Comparison of ENCODE assay signal across 35 cellular contexts in the genomic region with DNA sequence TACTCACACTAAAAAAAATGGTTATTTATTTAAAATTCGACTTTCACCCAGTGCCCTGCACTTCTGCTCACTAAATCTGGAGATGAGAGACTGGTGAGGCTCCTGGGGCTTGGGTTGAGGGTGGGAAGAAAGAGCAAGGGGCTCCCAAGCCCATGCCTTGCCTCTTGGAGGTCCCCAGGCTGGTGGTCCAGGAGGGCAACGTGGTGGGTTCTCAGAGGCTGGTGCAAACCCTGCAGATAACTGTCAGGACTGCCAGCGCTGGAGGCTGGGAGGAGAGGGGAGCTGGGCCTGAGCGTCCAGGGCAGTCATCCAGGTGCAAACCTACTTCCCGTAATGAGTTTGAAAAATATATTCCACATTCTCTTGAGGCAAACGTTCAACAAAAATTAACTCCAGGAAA.
A peak's percentile ranks its signal among the peaks of the same experiment; 100 is the strongest.
DNase-seq lines count a peak whose midpoint lies in the region; TF ChIP-seq lines count a peak whose summit lies in the region.
"Had no signal": no experiment of that assay in that cellular context is flagged by ENCODE, and none has a peak within 500 bp of the region (broad histone marks: within the 10 kb centered on the region; RNA-seq: fewer than 3 reads in every experiment).

No MANE protein-coding gene starts in this region.

- in situ Hi-C loops in mammary epithelial cell (cut with MboI; ENCODE audit: low sequenced_read_pairs in 2 of 2): no loop called here

- intact Hi-C loops in mammary epithelial cell (cut with micrococcal nuclease): no loop called here

- no peak overlapping the region for H3K4me3 ChIP-seq in mammary epithelial cell (replicated peaks in 1 of 3; ENCODE audit: insufficient read depth in 1 of 3, low read depth in 2 of 3, low read length in 3 of 3)
- H3K4me3 ChIP-seq: A549; BLaER1; BLaER1 treated with 17β-estradiol and CSF1 and Interleukin-3, amounts not matched to agents 10 nM and 100 nM had no signal

- H3K4me2 ChIP-seq in mammary epithelial cell (ENCODE audit: insufficient read depth, low read depth, low read length): no peak overlapping the region
- H3K4me2 ChIP-seq: A549; BLaER1; BLaER1 treated with 17β-estradiol and CSF1 and Interleukin-3, amounts not matched to agents 10 nM and 100 nM had no signal

- dilution Hi-C loops in mammary epithelial cell (cut with HindIII; ENCODE audit: low sequenced_read_pairs): no loop called here

- no peaks in the 10 kb centered on the region for H3K4me1 Mint-ChIP-seq in osteocyte (ENCODE audit: unreplicated experiment)
- H3K4me1 Mint-ChIP-seq: B cell; CD14-positive monocyte; CD4-positive, alpha-beta memory T cell; CD4-positive, CD25-positive, alpha-beta regulatory T cell; CD8-positive, alpha-beta memory T cell had no signal

- H3K27me3 Mint-ChIP-seq in osteocyte (ENCODE audit: unreplicated experiment): no peaks in the 10 kb centered on the region
- H3K27me3 Mint-ChIP-seq: B cell; CD4-positive, alpha-beta memory T cell; CD4-positive, CD25-positive, alpha-beta regulatory T cell had no signal

- no peak overlapping the region for H3K27ac Mint-ChIP-seq in osteocyte (ENCODE audit: unreplicated experiment)
- H3K27ac Mint-ChIP-seq: B cell; CD14-positive monocyte; CD4-positive, alpha-beta memory T cell; CD4-positive, alpha-beta T cell; CD4-positive, CD25-positive, alpha-beta regulatory T cell; CD8-positive, alpha-beta memory T cell; CD8-positive, alpha-beta T cell had no signal

- no peaks in the 10 kb centered on the region for H3K36me3 Mint-ChIP-seq in osteocyte (ENCODE audit: unreplicated experiment)
- H3K36me3 Mint-ChIP-seq: CD14-positive monocyte; CD4-positive, alpha-beta memory T cell; CD4-positive, CD25-positive, alpha-beta regulatory T cell; CD8-positive, alpha-beta memory T cell; CD8-positive, alpha-beta T cell had no signal

- TF ChIP-seq CTCF in osteocyte (IDR thresholded peaks at IDR 0.05) (no peak), mammary epithelial cell (conservative IDR thresholded peaks at IDR 0.05 in 1 of 2, IDR thresholded peaks at IDR 0.05 in 1 of 2; ENCODE audit: extremely low read depth in 1 of 2, insufficient read depth in 1 of 2, low read depth in 1 of 2, low read length in 2 of 2) (no peak)

- H3K27ac ChIP-seq in mammary epithelial cell (ENCODE audit: insufficient read depth, low read depth, low read length): no peak overlapping the region
- H3K27ac ChIP-seq: 22Rv1; A549; BLaER1; BLaER1 treated with 17β-estradiol and CSF1 and Interleukin-3, amounts not matched to agents 10 nM and 100 nM; C4-2B had no signal

- BruUV-seq in mammary epithelial cell (replicated peaks; lab: Mats Ljungman, UMichigan): no TSS peak

- CTCF ChIA-PET in mammary epithelial cell (lab: Charles Lee; ENCODE audit: low non-redundant PET): no interaction called here

- no peaks in the 10 kb centered on the region for H3K79me2 ChIP-seq in mammary epithelial cell (ENCODE audit: insufficient read depth, low read length)

- H3K9me3 Mint-ChIP-seq in osteocyte (ENCODE audit: unreplicated experiment): peaks cover 46% of the 10 kb centered on the region
- H3K9me3 Mint-ChIP-seq: CD8-positive, alpha-beta T cell had no signal

- H4K20me1 ChIP-seq in mammary epithelial cell (ENCODE audit: insufficient read depth, low read length): no peaks in the 10 kb centered on the region
- H4K20me1 ChIP-seq: BLaER1; BLaER1 treated with 17β-estradiol and CSF1 and Interleukin-3, amounts not matched to agents 10 nM and 100 nM had no signal

- H2AFZ ChIP-seq in mammary epithelial cell (ENCODE audit: low read depth, low read length): no peak overlapping the region

- peak; percentile 6 for DNase-seq in activated CD8-positive, alpha-beta memory T cell treated with anti-CD3 and anti-CD28 coated beads, Interleukin-2, amount 50 U/mL, for 48 hours
- no peak for DNase-seq in activated CD8-positive, alpha-beta memory T cell treated with anti-CD3 and anti-CD28 coated beads, Interleukin-2, amount 50 U/mL, for 4 hours
- DNase-seq in islet precursor cell: peak; percentile 26
- DNase-seq in osteocyte (ENCODE audit: extremely low spot score, unreplicated experiment): peak; percentile 69
- peak; percentile 23 for DNase-seq in ureter (ENCODE audit: low spot score)
- no peak for DNase-seq in mammary epithelial cell
- no peak for DNase-seq in COLO668 (lab: John Stamatoyannopoulos, UW; ENCODE audit: unreplicated experiment)
- no peak for DNase-seq in NAMALWA (ENCODE audit: low spot score)
- DNase-seq: 8988T; ACHN; AML-193; BE2C; C1 segment of cervical spinal cord; Caco-2; Calu3; CD4-positive, alpha-beta memory T cell; CD4-positive, alpha-beta T cell; CD4-positive, CD25-positive, alpha-beta regulatory T cell; CD8-positive, alpha-beta memory T cell; CD8-positive, alpha-beta T cell; COR-L47; DMS 273 treated with DMSO at 0.1 percent for 48 hours; DMS153; DMS53; DMS79; DMS79 treated with DMSO at 0.1 percent for 48 hours; DND-41; EL had no signal

- peaks cover 43% of the 10 kb centered on the region for H3K9me3 ChIP-seq in mammary epithelial cell (replicated peaks; ENCODE audit: insufficient read depth, low read length)
- H3K9me3 ChIP-seq: A549, BE2C, BLaER1, Caco-2 had no signal

- no peaks in the 10 kb centered on the region for H3K36me3 ChIP-seq in mammary epithelial cell (ENCODE audit: insufficient read depth, low read length)
- H3K36me3 ChIP-seq: BE2C; BLaER1; BLaER1 treated with 17β-estradiol and CSF1 and Interleukin-3, amounts not matched to agents 10 nM and 100 nM had no signal

- no peaks in the 10 kb centered on the region for H3K27me3 ChIP-seq in mammary epithelial cell (ENCODE audit: insufficient read depth, low read length)
- H3K27me3 ChIP-seq: BE2C; BLaER1; BLaER1 treated with 17β-estradiol and CSF1 and Interleukin-3, amounts not matched to agents 10 nM and 100 nM had no signal

- no peaks in the 10 kb centered on the region for H3K4me1 ChIP-seq in mammary epithelial cell (ENCODE audit: insufficient read depth, low read length)
- H3K4me1 ChIP-seq: A549, BE2C, Caco-2 had no signal

- no peak overlapping the region for H3K9ac ChIP-seq in mammary epithelial cell (ENCODE audit: insufficient read depth, low read length)
- H3K9ac ChIP-seq: BLaER1; BLaER1 treated with 17β-estradiol and CSF1 and Interleukin-3, amounts not matched to agents 10 nM and 100 nM had no signal

- H3K4me3 Mint-ChIP-seq in osteocyte (ENCODE audit: unreplicated experiment): no peak overlapping the region
- H3K4me3 Mint-ChIP-seq: B cell; CD14-positive monocyte; CD4-positive, alpha-beta memory T cell; CD4-positive, alpha-beta T cell; CD4-positive, CD25-positive, alpha-beta regulatory T cell; CD8-positive, alpha-beta memory T cell; CD8-positive, alpha-beta T cell had no signal

- WGBS in mammary epithelial cell (ENCODE audit: low coverage, missing lambda C conversion rate): 43% methylated on average over 6 of the region's 6 CpGs

Comparison
In these comparisons a context has a peak if more than half of its experiments do, and no peak if none do; other contexts are left out.
1. DNase-seq: peak in activated CD8-positive, alpha-beta memory T cell treated with anti-CD3 and anti-CD28 coated beads, Interleukin-2, amount 50 U/mL, for 48 hours (single experiment), islet precursor cell (single experiment), osteocyte (single experiment) and ureter (single experiment); none in activated CD8-positive, alpha-beta memory T cell treated with anti-CD3 and anti-CD28 coated beads, Interleukin-2, amount 50 U/mL, for 4 hours (single experiment), mammary epithelial cell (single experiment), COLO668 (single experiment) and NAMALWA (single experiment).